ENCODE assay signal across 1 cellular context in the genomic region with DNA sequence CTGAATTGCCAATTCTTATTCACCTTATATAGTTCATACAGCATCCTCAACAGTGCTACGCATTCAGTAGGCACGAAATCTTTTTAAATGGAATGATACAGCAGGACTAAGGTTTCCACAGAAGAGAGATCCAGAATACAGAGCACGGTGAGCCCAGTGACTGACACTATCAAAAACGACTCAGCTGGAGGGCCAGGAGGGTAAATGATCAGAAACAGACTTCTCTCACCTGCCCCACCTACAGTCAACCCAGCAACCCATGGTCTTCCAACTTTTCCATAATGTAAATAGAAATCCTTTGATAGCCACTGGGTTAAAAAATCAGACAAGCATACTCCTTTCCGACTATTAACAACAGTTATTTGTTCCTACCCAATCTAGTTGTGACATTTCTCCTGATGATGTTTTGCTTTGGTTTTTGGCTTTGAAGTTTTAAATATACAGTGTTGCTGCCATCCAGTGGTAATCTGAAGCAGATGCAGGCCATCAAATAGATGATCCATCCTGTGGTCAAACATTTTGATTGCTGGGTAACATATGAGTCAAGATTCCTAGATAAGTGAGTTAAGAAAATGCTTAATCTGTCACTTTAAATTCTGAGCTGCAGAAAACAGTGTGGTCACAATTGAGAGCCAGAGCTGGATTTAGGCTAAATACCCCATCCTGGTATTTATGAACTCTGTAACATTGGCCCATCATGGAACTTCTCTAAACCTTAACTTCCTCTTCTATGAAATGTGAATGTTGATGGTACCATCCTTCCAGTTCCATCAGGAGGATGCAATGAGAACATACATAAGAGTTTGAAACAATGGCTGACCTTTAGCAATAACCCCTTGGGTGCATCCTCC.
TF ChIP-seq lines count a peak whose summit lies in the region.

No MANE protein-coding gene starts in this region.

TF ChIP-seq in K562, 482 proteins besides CTCF, POLR2A, EP300 and RAD21 (continued from another document):
- TF ChIP-seq ZNF134 (CRISPR knock-in tag; conservative IDR thresholded peaks at IDR 0.05) = 0 out of 2 replicates have a peak, but pooled peaks have one; percentile 40
- TF ChIP-seq ZNF324 (CRISPR knock-in tag; IDR thresholded peaks at IDR 0.05) = no peak
- no peak for TF ChIP-seq TCF3 (CRISPR knock-in tag; IDR thresholded peaks at IDR 0.05)
- TF ChIP-seq ZNF584 (CRISPR knock-in tag; IDR thresholded peaks at IDR 0.05; ENCODE audit: low read depth) = no peak
- no peak for TF ChIP-seq ZNF57 (CRISPR knock-in tag; IDR thresholded peaks at IDR 0.05)
- TF ChIP-seq, protein P1, sequence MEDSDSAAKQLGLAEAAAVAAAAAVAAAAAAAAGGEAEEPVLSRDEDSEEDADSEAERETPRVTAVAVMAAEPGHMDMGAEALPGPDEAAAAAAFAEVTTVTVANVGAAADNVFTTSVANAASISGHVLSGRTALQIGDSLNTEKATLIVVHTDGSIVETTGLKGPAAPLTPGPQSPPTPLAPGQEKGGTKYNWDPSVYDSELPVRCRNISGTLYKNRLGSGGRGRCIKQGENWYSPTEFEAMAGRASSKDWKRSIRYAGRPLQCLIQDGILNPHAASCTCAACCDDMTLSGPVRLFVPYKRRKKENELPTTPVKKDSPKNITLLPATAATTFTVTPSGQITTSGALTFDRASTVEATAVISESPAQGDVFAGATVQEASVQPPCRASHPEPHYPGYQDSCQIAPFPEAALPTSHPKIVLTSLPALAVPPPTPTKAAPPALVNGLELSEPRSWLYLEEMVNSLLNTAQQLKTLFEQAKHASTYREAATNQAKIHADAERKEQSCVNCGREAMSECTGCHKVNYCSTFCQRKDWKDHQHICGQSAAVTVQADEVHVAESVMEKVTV (CRISPR knock-in tag; IDR thresholded peaks at IDR 0.05) = peak; percentile 51
- no peak for TF ChIP-seq PCBP1 (IDR thresholded peaks at IDR 0.05; ENCODE audit: low read depth, low read length, poor library complexity, severe bottlenecking)
- TF ChIP-seq SAP30 (IDR thresholded peaks at IDR 0.05; ENCODE audit: borderline replicate concordance, insufficient read depth, low read depth, low read length, poor library complexity, severe bottlenecking) = no peak
- no peak for TF ChIP-seq ZNF316 (IDR thresholded peaks at IDR 0.05)
- TF ChIP-seq, protein P2, sequence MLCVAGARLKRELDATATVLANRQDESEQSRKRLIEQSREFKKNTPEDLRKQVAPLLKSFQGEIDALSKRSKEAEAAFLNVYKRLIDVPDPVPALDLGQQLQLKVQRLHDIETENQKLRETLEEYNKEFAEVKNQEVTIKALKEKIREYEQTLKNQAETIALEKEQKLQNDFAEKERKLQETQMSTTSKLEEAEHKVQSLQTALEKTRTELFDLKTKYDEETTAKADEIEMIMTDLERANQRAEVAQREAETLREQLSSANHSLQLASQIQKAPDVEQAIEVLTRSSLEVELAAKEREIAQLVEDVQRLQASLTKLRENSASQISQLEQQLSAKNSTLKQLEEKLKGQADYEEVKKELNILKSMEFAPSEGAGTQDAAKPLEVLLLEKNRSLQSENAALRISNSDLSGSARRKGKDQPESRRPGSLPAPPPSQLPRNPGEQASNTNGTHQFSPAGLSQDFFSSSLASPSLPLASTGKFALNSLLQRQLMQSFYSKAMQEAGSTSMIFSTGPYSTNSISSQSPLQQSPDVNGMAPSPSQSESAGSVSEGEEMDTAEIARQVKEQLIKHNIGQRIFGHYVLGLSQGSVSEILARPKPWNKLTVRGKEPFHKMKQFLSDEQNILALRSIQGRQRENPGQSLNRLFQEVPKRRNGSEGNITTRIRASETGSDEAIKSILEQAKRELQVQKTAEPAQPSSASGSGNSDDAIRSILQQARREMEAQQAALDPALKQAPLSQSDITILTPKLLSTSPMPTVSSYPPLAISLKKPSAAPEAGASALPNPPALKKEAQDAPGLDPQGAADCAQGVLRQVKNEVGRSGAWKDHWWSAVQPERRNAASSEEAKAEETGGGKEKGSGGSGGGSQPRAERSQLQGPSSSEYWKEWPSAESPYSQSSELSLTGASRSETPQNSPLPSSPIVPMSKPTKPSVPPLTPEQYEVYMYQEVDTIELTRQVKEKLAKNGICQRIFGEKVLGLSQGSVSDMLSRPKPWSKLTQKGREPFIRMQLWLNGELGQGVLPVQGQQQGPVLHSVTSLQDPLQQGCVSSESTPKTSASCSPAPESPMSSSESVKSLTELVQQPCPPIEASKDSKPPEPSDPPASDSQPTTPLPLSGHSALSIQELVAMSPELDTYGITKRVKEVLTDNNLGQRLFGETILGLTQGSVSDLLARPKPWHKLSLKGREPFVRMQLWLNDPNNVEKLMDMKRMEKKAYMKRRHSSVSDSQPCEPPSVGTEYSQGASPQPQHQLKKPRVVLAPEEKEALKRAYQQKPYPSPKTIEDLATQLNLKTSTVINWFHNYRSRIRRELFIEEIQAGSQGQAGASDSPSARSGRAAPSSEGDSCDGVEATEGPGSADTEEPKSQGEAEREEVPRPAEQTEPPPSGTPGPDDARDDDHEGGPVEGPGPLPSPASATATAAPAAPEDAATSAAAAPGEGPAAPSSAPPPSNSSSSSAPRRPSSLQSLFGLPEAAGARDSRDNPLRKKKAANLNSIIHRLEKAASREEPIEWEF (CRISPR knock-in tag; IDR thresholded peaks at IDR 0.05) = no peak
- no peak for TF ChIP-seq RBFOX2 (IDR thresholded peaks at IDR 0.05; ENCODE audit: low read depth, low read length)
- TF ChIP-seq, protein P3, sequence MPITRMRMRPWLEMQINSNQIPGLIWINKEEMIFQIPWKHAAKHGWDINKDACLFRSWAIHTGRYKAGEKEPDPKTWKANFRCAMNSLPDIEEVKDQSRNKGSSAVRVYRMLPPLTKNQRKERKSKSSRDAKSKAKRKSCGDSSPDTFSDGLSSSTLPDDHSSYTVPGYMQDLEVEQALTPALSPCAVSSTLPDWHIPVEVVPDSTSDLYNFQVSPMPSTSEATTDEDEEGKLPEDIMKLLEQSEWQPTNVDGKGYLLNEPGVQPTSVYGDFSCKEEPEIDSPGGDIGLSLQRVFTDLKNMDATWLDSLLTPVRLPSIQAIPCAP (CRISPR knock-in tag; IDR thresholded peaks at IDR 0.05; ENCODE audit: borderline replicate concordance) = no peak
- TF ChIP-seq RFX7 (CRISPR knock-in tag; IDR thresholded peaks at IDR 0.05) = no peak
- no peak for TF ChIP-seq ZNF830 (CRISPR knock-in tag; IDR thresholded peaks at IDR 0.05)
- TF ChIP-seq NCOA2 (IDR thresholded peaks at IDR 0.05; ENCODE audit: partially characterized antibody in 2 of 2) = no peak
- no peak for TF ChIP-seq ATF7 (IDR thresholded peaks at IDR 0.05)
- no peak for TF ChIP-seq SRSF7 (optimal IDR thresholded peaks at IDR 0.05; ENCODE audit: low read depth, low read length)
- no peak for TF ChIP-seq MCM7 (IDR thresholded peaks at IDR 0.05)
- no peak for TF ChIP-seq NCOA4 (IDR thresholded peaks at IDR 0.05; ENCODE audit: partially characterized antibody)
